11 cellular contexts compared by ENCODE assay signal in genomic region chr1:229107972-229108371, GRCh38.
"Had no signal": no experiment of that assay in that cellular context is flagged by ENCODE, and none has a peak within 500 bp of the region (broad histone marks: within the 10 kb centered on the region; RNA-seq: fewer than 3 reads in every experiment).

No MANE protein-coding gene starts in this region.

- H3K36me3 Mint-ChIP-seq: memory B cell, naive B cell had no signal

- H3K9me3 Mint-ChIP-seq: memory B cell, naive B cell had no signal

- DNase-seq: activated gamma-delta T cell treated with Interleukin-2 at 50 U/mL for 16 hours; amniotic stem cell; naive B cell; stimulated activated CD4-positive, alpha-beta T cell treated with anti-CD3 and anti-CD28 coated beads, Interleukin-12 subunit alpha, Interleukin-12 subunit beta, amount 100 ng/mL, for 4 hours; stimulated activated CD4-positive, alpha-beta T cell treated with anti-CD3 and anti-CD28 coated beads, Interleukin-2, amount 100 ng/mL, for 24 hours; stimulated activated naive CD4-positive, alpha-beta T cell treated with Interleukin-2 at 50 U/mL for 16 hours; T-helper 1 cell; T1000 had no signal

- H3K27ac Mint-ChIP-seq: activated naive CD8-positive, alpha-beta T cell; memory B cell; naive B cell had no signal

- H3K4me3 Mint-ChIP-seq: activated naive CD8-positive, alpha-beta T cell; memory B cell had no signal

- ATAC-seq: activated CD4-positive, CD25-positive, alpha-beta regulatory T cell treated with anti-CD3 and anti-CD28 coated beads, Interleukin-2, amount 50 U/mL, for 24 hours had no signal

- H3K4me1 Mint-ChIP-seq: memory B cell had no signal

- H3K27me3 Mint-ChIP-seq: activated naive CD8-positive, alpha-beta T cell had no signal
